1 cellular context compared by ENCODE assay signal in the genomic region with DNA sequence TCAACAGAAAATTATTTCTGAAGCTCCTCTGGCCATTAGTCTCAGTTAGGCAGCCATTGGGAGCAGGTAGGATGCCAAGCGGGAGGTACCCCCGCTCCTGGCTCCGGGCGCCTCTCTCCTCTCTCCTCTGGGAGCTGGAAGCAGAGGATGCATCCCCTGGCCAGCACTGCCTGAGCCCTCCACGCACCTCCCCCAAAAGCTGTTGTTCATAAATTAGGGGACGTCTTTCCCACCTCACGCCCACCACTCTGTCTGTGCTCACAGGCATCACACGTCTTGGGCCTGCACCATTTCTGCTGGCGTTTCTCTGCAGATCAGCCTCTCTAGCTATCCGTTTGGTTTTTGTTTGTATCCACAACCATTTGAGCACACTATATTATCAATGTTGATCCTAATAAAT.
TF ChIP-seq lines count a peak whose summit lies in the region.

No MANE protein-coding gene starts in this region.

TF ChIP-seq in H1, 55 proteins besides CTCF, POLR2A, EP300 and RAD21 (continued from another document):
- TF ChIP-seq, protein P1, sequence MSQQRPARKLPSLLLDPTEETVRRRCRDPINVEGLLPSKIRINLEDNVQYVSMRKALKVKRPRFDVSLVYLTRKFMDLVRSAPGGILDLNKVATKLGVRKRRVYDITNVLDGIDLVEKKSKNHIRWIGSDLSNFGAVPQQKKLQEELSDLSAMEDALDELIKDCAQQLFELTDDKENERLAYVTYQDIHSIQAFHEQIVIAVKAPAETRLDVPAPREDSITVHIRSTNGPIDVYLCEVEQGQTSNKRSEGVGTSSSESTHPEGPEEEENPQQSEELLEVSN (IDR thresholded peaks at IDR 0.05): no peak
- no peak for TF ChIP-seq SAP30 (IDR thresholded peaks at IDR 0.05; ENCODE audit: insufficient read depth, insufficient replicate concordance, low read length)
- TF ChIP-seq SUZ12 (IDR thresholded peaks at IDR 0.05; ENCODE audit: low read length): no peak
- no peak for TF ChIP-seq KDM4A (IDR thresholded peaks at IDR 0.05; ENCODE audit: low read depth, low read length, severe bottlenecking)
- no peak for TF ChIP-seq TBP (IDR thresholded peaks at IDR 0.05; ENCODE audit: low read depth, low read length)
- no peak for TF ChIP-seq CHD7 (IDR thresholded peaks at IDR 0.05; ENCODE audit: insufficient replicate concordance, low read length)
